Comparison of ENCODE assay signal across 23 cellular contexts in the genomic region with DNA sequence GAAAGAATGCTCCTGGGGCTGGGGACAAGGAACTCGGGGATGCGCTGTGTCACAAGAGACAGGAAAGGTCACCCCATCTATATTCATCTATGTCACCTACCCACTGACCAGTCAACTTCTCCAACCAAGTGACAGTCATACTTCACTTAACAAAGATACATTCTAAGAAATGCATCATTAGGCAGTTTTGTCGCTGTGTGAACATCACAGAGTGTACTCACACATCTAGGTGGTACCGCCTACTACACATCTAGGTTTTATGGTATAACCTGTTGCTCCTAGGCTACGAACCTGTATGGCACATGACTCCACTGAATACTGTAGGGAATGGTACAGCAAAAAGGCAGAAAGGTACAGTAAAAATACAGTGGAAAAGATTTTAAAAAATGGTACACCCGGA. TPM values are rescaled to one million over a fixed set of nuclear protein-coding genes. Genes with fewer than 3 reads are reported as not detected.
"Had no signal": no experiment of that assay in that cellular context is flagged by ENCODE, and none has a peak within 500 bp of the region (broad histone marks: within the 10 kb centered on the region; RNA-seq: fewer than 3 reads in every experiment).

No MANE protein-coding gene starts in this region.

- H3K9ac ChIP-seq: neural progenitor cell had no signal

- ATAC-seq: gastroesophageal sphincter, heart left ventricle, mucosa of descending colon had no signal

- H3K4me2 ChIP-seq: neural progenitor cell had no signal

- DNase-seq: activated CD4-positive, alpha-beta memory T cell treated with anti-CD3 and anti-CD28 coated beads, Interleukin-2, amount 10 ng/mL, durations not matched to agents 7 days and 5 days; activated CD4-positive, alpha-beta T cell treated with anti-CD3 and anti-CD28 coated beads, Interleukin-2, amount 10 ng/mL, durations not matched to agents 24 days and 14 days; activated CD4-positive, CD25-positive, alpha-beta regulatory T cell; activated gamma-delta T cell; activated T-cell treated with anti-CD3 and anti-CD28 coated beads, Interleukin-2, amount 50 U/mL, for 72 hours; aorta; colonic mucosa; dorsolateral prefrontal cortex; heart left ventricle; islet precursor cell; left cardiac atrium; mucosa of descending colon; retina; sigmoid colon; spleen; stimulated activated CD4-positive, alpha-beta T cell treated with anti-CD3 and anti-CD28 coated beads, Interleukin-4, amount 100 ng/mL, for 1 hour; stimulated activated naive CD4-positive, alpha-beta T cell treated with Interleukin-2 at 50 U/mL for 16 hours; T1000 had no signal

- H3K27ac Mint-ChIP-seq: activated CD4-positive, alpha-beta memory T cell treated with anti-CD3 and anti-CD28 coated beads, Interleukin-2, amount 10 ng/mL, durations not matched to agents 7 days and 5 days; activated CD4-positive, alpha-beta T cell treated with anti-CD3 and anti-CD28 coated beads, Interleukin-2, amount 10 ng/mL, durations not matched to agents 24 days and 14 days; activated naive CD4-positive, alpha-beta T cell treated with anti-CD3 and anti-CD28 coated beads, Interleukin-2, amount 50 U/mL, for 24 hours; activated T-cell treated with anti-CD3 and anti-CD28 coated beads, Interleukin-2, amount 50 U/mL, for 72 hours; neural progenitor cell; progenitor cell of endocrine pancreas had no signal

- H3K9me3 ChIP-seq: colonic mucosa, gastroesophageal sphincter, heart left ventricle, mucosa of descending colon, sigmoid colon had no signal

- H3K36me3 ChIP-seq: colonic mucosa, gastroesophageal sphincter, heart left ventricle, neural progenitor cell, sigmoid colon, spleen had no signal

- H3K4me3 Mint-ChIP-seq: activated CD4-positive, alpha-beta memory T cell treated with anti-CD3 and anti-CD28 coated beads, Interleukin-2, amount 10 ng/mL, durations not matched to agents 7 days and 5 days; activated CD4-positive, alpha-beta T cell treated with anti-CD3 and anti-CD28 coated beads, Interleukin-2, amount 10 ng/mL, durations not matched to agents 24 days and 14 days; activated naive CD4-positive, alpha-beta T cell treated with anti-CD3 and anti-CD28 coated beads, Interleukin-2, amount 50 U/mL, for 24 hours; activated T-cell treated with anti-CD3 and anti-CD28 coated beads, Interleukin-2, amount 50 U/mL, for 72 hours; central memory CD8-positive, alpha-beta T cell; neural progenitor cell had no signal

- H3K4me3 ChIP-seq: colonic mucosa, dorsolateral prefrontal cortex, gastroesophageal sphincter, heart left ventricle, mucosa of descending colon, neural progenitor cell, sigmoid colon, spleen had no signal

- H3K4me1 ChIP-seq: colonic mucosa had no signal

- H3K27ac ChIP-seq: colonic mucosa, heart left ventricle, neural progenitor cell, spleen had no signal

- H3K4me1 Mint-ChIP-seq: activated CD4-positive, alpha-beta T cell treated with anti-CD3 and anti-CD28 coated beads, Interleukin-2, amount 10 ng/mL, durations not matched to agents 24 days and 14 days had no signal

- H2AFZ ChIP-seq: neural progenitor cell had no signal

RNA-seq across cellular contexts. Expression of a gene that starts 3.8 kb away (rescaled TPM):
- total RNA-seq: activated CD4-positive, alpha-beta T cell treated with anti-CD3 and anti-CD28 coated beads, Interleukin-2, amount 10 ng/mL, durations not matched to agents 24 days and 14 days had no signal
